Comparison of ENCODE assay signal across 8 cellular contexts in genomic region chr10:21526952-21527633, GRCh38. TPM values are rescaled to one million over a fixed set of nuclear protein-coding genes. Genes with fewer than 3 reads are reported as not detected.
DNase-seq lines count a peak whose midpoint lies in the region; TF ChIP-seq lines count a peak whose summit lies in the region.

No MANE protein-coding gene starts in this region.

- peaks cover 30% of the 10 kb centered on the region for H3K4me1 ChIP-seq in KMS-11 (ENCODE audit: low read depth, poor library complexity, severe bottlenecking)
- H3K4me1 ChIP-seq in effector memory CD4-positive, alpha-beta T cell (ENCODE audit: control insufficient read depth, insufficient read depth, low read length, poor library complexity, severe bottlenecking): peaks cover 9% of the 10 kb centered on the region

- H3K4me2 ChIP-seq in KMS-11: peak overlapping the region; percentile 89

- no peaks in the 10 kb centered on the region for H3K36me3 ChIP-seq in KMS-11 (ENCODE audit: insufficient read depth)
- H3K36me3 ChIP-seq in effector memory CD4-positive, alpha-beta T cell (ENCODE audit: control insufficient read depth, insufficient read depth, low read length): no peaks in the 10 kb centered on the region

- H3K4me3 ChIP-seq in KMS-11 (IDR thresholded peaks at IDR 0.05; ENCODE audit: insufficient read depth, low read depth, low read length): no peak overlapping the region
- peak overlapping the region; percentile 65 for H3K4me3 ChIP-seq in effector memory CD4-positive, alpha-beta T cell (ENCODE audit: insufficient read depth, low read depth, low read length, poor library complexity, severe bottlenecking)

- no peaks in the 10 kb centered on the region for H3K79me2 ChIP-seq in KMS-11 (ENCODE audit: insufficient read depth, low read depth)

- H3K9me3 ChIP-seq in effector memory CD4-positive, alpha-beta T cell (ENCODE audit: control insufficient read depth, low read length): no peaks in the 10 kb centered on the region

- H2AFZ ChIP-seq in KMS-11 (ENCODE audit: low read depth): peak overlapping the region; percentile 94

- DNase-seq in NCI-H345 (lab: John Stamatoyannopoulos, UW) (peak; percentile 30), NCI-H345 treated with DMSO at 0.1 percent for 48 hours (lab: John Stamatoyannopoulos, UW; ENCODE audit: unreplicated experiment) (no peak), lung microvascular endothelial cell (ENCODE audit: low read depth in 2 of 2) (peak; percentile 79 to 85), NOMO-1 treated with dmso at 0.1 percent for 144 hours (lab: John Stamatoyannopoulos, UW; ENCODE audit: unreplicated experiment) (no peak)
- DNase-seq in activated CD4-positive, alpha-beta T cell treated with anti-CD3 and anti-CD28 coated beads, Interleukin-2, amount 50 U/mL, for 1 hour: peak; percentile 20
- no peak for DNase-seq in effector memory CD4-positive, alpha-beta T cell
- peak; percentile 59 for DNase-seq in stimulated activated CD8-positive, alpha-beta memory T cell treated with anti-CD3 and anti-CD28 coated beads, Interleukin-4, amount 100 ng/mL, for 48 hours

- no peak for TF ChIP-seq CTCF in KMS-11 (conservative IDR thresholded peaks at IDR 0.05; ENCODE audit: low read depth, low read length)

- no peaks in the 10 kb centered on the region for H4K20me1 ChIP-seq in KMS-11 (ENCODE audit: insufficient read depth)

- H3K27me3 ChIP-seq in KMS-11 (ENCODE audit: insufficient read depth, low read depth): peaks cover 10% of the 10 kb centered on the region; the same call in 1 of the 2 replicates
- no peaks in the 10 kb centered on the region for H3K27me3 ChIP-seq in effector memory CD4-positive, alpha-beta T cell (replicated peaks; ENCODE audit: control insufficient read depth, insufficient read depth, low read length, poor library complexity, severe bottlenecking)

- peak overlapping the region; percentile 78 for H3K9ac ChIP-seq in KMS-11

- peak overlapping the region; percentile 80 for H3K27ac ChIP-seq in KMS-11
- peak overlapping the region; percentile 73 for H3K27ac ChIP-seq in effector memory CD4-positive, alpha-beta T cell (ENCODE audit: insufficient read depth, low read length, poor library complexity, severe bottlenecking)

RNA-seq across cellular contexts. Expression of gene SKIDA1, which starts 1.6 kb away (rescaled TPM):
- total RNA-seq in lung microvascular endothelial cell: 1.1 and 1.4 TPM in 2 replicates

RNA-seq across cellular contexts. Expression of gene MLLT10, which starts 6.9 kb away (rescaled TPM):
- 28.1 and 46.6 TPM in 2 replicates for total RNA-seq in lung microvascular endothelial cell

Comparison
In these comparisons a context has a peak if more than half of its experiments do, and no peak if none do; other contexts are left out.
1. DNase-seq: peak in NCI-H345 (single experiment), activated CD4-positive, alpha-beta T cell treated with anti-CD3 and anti-CD28 coated beads, Interleukin-2, amount 50 U/mL, for 1 hour (single experiment), lung microvascular endothelial cell (2 of 2) and stimulated activated CD8-positive, alpha-beta memory T cell treated with anti-CD3 and anti-CD28 coated beads, Interleukin-4, amount 100 ng/mL, for 48 hours (single experiment); none in NCI-H345 treated with DMSO at 0.1 percent for 48 hours (single experiment), effector memory CD4-positive, alpha-beta T cell (0 of 3) and NOMO-1 treated with dmso at 0.1 percent for 144 hours (single experiment).